29 cellular contexts compared by ENCODE assay signal in the genomic region with DNA sequence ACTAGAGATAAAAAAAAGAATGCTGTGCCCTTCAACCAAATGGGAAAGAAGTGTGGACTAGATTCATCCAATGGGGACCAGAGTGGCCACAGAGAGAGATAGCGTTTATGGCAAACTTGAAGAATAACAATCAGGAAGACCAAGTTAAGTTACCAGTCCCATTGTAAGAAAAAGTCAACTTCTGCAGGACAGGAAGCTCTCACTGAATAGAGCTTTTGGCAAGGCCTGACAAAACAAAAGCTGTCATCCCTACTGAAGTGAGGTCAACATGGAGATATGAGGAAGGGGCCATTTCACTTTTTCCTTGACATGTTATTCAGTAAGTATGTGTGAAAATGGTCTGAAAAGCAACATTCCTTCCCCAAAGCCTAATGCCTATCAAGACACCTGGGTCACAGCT.
"Had no signal": no experiment of that assay in that cellular context is flagged by ENCODE, and none has a peak within 500 bp of the region (broad histone marks: within the 10 kb centered on the region; RNA-seq: fewer than 3 reads in every experiment).

No MANE protein-coding gene starts in this region.

- ATAC-seq: left colon; left lung; lower lobe of right lung; naive thymus-derived CD8-positive, alpha-beta T cell; right lobe of liver; stimulated activated memory B cell treated with anti-CD40 and anti-IgM and Interleukin-4, amounts not matched to agents 10 μg/mL and 1 μg/mL and 100 μg/mL, for 72 hours; stimulated activated naive CD8-positive, alpha-beta T cell treated with anti-CD3 and anti-CD28 coated beads, Interleukin-15, amount 100 ng/mL, for 72 hours had no signal

- H2AFZ ChIP-seq: neural progenitor cell had no signal

- H3K9me3 ChIP-seq: left lung, lower lobe of right lung, neutrophil, ovary, right atrium auricular region, right lobe of liver, tibial nerve, uterus had no signal

- DNase-seq: immature natural killer cell; kidney; left colon; left lung; lower lobe of right lung; mammary epithelial cell; mesenchymal stem cell; naive thymus-derived CD8-positive, alpha-beta T cell; nephron progenitor cell; occipital lobe; ovary; right lobe of liver; stimulated activated CD4-positive, alpha-beta T cell treated with anti-CD3 and anti-CD28 coated beads, Interleukin-1b, Interleukin-23, amount 100 ng/mL, for 48 hours; stimulated activated CD4-positive, alpha-beta T cell treated with anti-CD3 and anti-CD28 coated beads, Interleukin-2, amount 100 ng/mL, for 48 hours; stimulated activated CD4-positive, alpha-beta T cell treated with anti-CD3 and anti-CD28 coated beads, Interleukin-4, amount 100 ng/mL, for 4 hours; stimulated activated CD8-positive, alpha-beta memory T cell treated with anti-CD3 and anti-CD28 coated beads, Interleukin-4, amount 100 ng/mL, for 48 hours; stimulated activated naive CD4-positive, alpha-beta T cell treated with Interleukin-2 at 50 U/mL for 16 hours; stimulated activated naive CD8-positive, alpha-beta T cell treated with anti-CD3 and anti-CD28 coated beads, Interleukin-15, amount 100 ng/mL, for 72 hours; substantia nigra; uterus had no signal

- H3K36me3 Mint-ChIP-seq: immature natural killer cell; naive thymus-derived CD8-positive, alpha-beta T cell; neural progenitor cell; stimulated activated memory B cell treated with anti-CD40 and anti-IgM and Interleukin-4, amounts not matched to agents 10 μg/mL and 1 μg/mL and 100 μg/mL, for 72 hours; type B pancreatic cell had no signal

- H3K4me3 ChIP-seq: left lung, lower lobe of right lung, neural progenitor cell, ovary, right atrium auricular region, right lobe of liver, smooth muscle cell, tibial nerve, uterus had no signal

- H3K4me1 Mint-ChIP-seq: nephron progenitor cell; neural progenitor cell; stimulated activated memory B cell treated with anti-CD40 and anti-IgM and Interleukin-4, amounts not matched to agents 10 μg/mL and 1 μg/mL and 100 μg/mL, for 72 hours; stimulated activated naive CD8-positive, alpha-beta T cell treated with anti-CD3 and anti-CD28 coated beads, Interleukin-15, amount 100 ng/mL, for 72 hours had no signal

- H3K27ac ChIP-seq: left lung, lower lobe of right lung, neural progenitor cell, neutrophil, ovary, right atrium auricular region, right lobe of liver, tibial nerve, uterus had no signal

- H3K36me3 ChIP-seq: left lung, lower lobe of right lung, neural progenitor cell, neutrophil, ovary, right atrium auricular region, right lobe of liver, tibial nerve, uterus had no signal

- H3K4me2 ChIP-seq: neural progenitor cell, smooth muscle cell had no signal

- H3K27me3 ChIP-seq: neural progenitor cell, neutrophil, ovary, right atrium auricular region, right lobe of liver, uterus had no signal

- H3K9ac ChIP-seq: neural progenitor cell had no signal

- H3K27ac Mint-ChIP-seq: immature natural killer cell; naive thymus-derived CD8-positive, alpha-beta T cell; nephron progenitor cell; neural progenitor cell; progenitor cell of endocrine pancreas; stimulated activated memory B cell treated with anti-CD40 and anti-IgM and Interleukin-4, amounts not matched to agents 10 μg/mL and 1 μg/mL and 100 μg/mL, for 72 hours; stimulated activated naive CD8-positive, alpha-beta T cell treated with anti-CD3 and anti-CD28 coated beads, Interleukin-15, amount 100 ng/mL, for 72 hours; type B pancreatic cell had no signal

- FAIRE-seq: islet of Langerhans, kidney had no signal

- H3K9me3 Mint-ChIP-seq: immature natural killer cell; naive thymus-derived CD8-positive, alpha-beta T cell; neural progenitor cell; stimulated activated memory B cell treated with anti-CD40 and anti-IgM and Interleukin-4, amounts not matched to agents 10 μg/mL and 1 μg/mL and 100 μg/mL, for 72 hours; stimulated activated naive CD8-positive, alpha-beta T cell treated with anti-CD3 and anti-CD28 coated beads, Interleukin-15, amount 100 ng/mL, for 72 hours; type B pancreatic cell had no signal

- H3K27me3 Mint-ChIP-seq: progenitor cell of endocrine pancreas; stimulated activated memory B cell treated with anti-CD40 and anti-IgM and Interleukin-4, amounts not matched to agents 10 μg/mL and 1 μg/mL and 100 μg/mL, for 72 hours; stimulated activated naive CD8-positive, alpha-beta T cell treated with anti-CD3 and anti-CD28 coated beads, Interleukin-15, amount 100 ng/mL, for 72 hours; type B pancreatic cell had no signal

- H3K4me3 Mint-ChIP-seq: immature natural killer cell; naive thymus-derived CD8-positive, alpha-beta T cell; nephron progenitor cell; neural progenitor cell; stimulated activated memory B cell treated with anti-CD40 and anti-IgM and Interleukin-4, amounts not matched to agents 10 μg/mL and 1 μg/mL and 100 μg/mL, for 72 hours; stimulated activated naive CD8-positive, alpha-beta T cell treated with anti-CD3 and anti-CD28 coated beads, Interleukin-15, amount 100 ng/mL, for 72 hours; type B pancreatic cell had no signal

- H3K4me1 ChIP-seq: left lung, lower lobe of right lung, neural progenitor cell, right atrium auricular region, right lobe of liver, tibial nerve, uterus had no signal
